Comparison of ENCODE assay signal across 14 cellular contexts in genomic region chr1:19033926-19034680, GRCh38.
A peak's percentile ranks its signal among the peaks of the same experiment; 100 is the strongest.
DNase-seq lines count a peak whose midpoint lies in the region; ATAC-seq and FAIRE-seq lines count a peak whose summit lies in the region.
"Had no signal": no experiment of that assay in that cellular context is flagged by ENCODE, and none has a peak within 500 bp of the region (broad histone marks: within the 10 kb centered on the region; RNA-seq: fewer than 3 reads in every experiment).

No MANE protein-coding gene starts in this region.

- H3K36me3 ChIP-seq in SJSA1, result no peaks in the 10 kb centered on the region

- H3K4me1 ChIP-seq in SJSA1 (replicated peaks), result peaks cover 16% of the 10 kb centered on the region

- H3K9me3 Mint-ChIP-seq in activated T-cell treated with anti-CD3 and anti-CD28 coated beads, Interleukin-2, amount 50 U/mL, for 24 hours, result no peaks in the 10 kb centered on the region

- peak; percentile 25 for DNase-seq in activated T-cell treated with anti-CD3 and anti-CD28 coated beads, Interleukin-2, amount 50 U/mL, for 24 hours
- no peak for DNase-seq in activated T-cell treated with anti-CD3 and anti-CD28 coated beads, Interleukin-2, amount 50 U/mL, for 48 hours
- DNase-seq in SJSA1 (ENCODE audit: low read depth in 1 of 2, low spot score in 2 of 2), result peak; percentile 23 to 65
- peak; percentile 97 for DNase-seq in glomerular visceral epithelial cell (ENCODE audit: extremely low spot score)
- peak; percentile 92 for DNase-seq in urothelium cell line (ENCODE audit: low spot score)
- no peak for DNase-seq in putamen (ENCODE audit: low spot score)
- no peak for DNase-seq in cerebellar cortex (ENCODE audit: low spot score)
- DNase-seq: activated CD4-positive, alpha-beta T cell treated with anti-CD3 and anti-CD28 coated beads, Interleukin-2, amount 50 U/mL, for 4 hours; activated naive CD4-positive, alpha-beta T cell treated with Interleukin-2 at 50 U/mL for 16 hours; cerebellar nuclear complex; OCI-M1 had no signal

- H3K27ac Mint-ChIP-seq in activated T-cell treated with anti-CD3 and anti-CD28 coated beads, Interleukin-2, amount 50 U/mL, for 24 hours, result no peak overlapping the region

- H3K27ac ChIP-seq in SJSA1, result no peak overlapping the region
- H3K27ac ChIP-seq: 22Rv1 had no signal

- H3K27me3 ChIP-seq in SJSA1 (replicated peaks), result no peaks in the 10 kb centered on the region

- no peaks in the 10 kb centered on the region for H3K36me3 Mint-ChIP-seq in activated T-cell treated with anti-CD3 and anti-CD28 coated beads, Interleukin-2, amount 50 U/mL, for 24 hours (ENCODE audit: low read depth)

- no peak overlapping the region for H3K4me3 ChIP-seq in SJSA1

- H3K9me3 ChIP-seq in SJSA1 (replicated peaks), result no peaks in the 10 kb centered on the region

- no peaks in the 10 kb centered on the region for H3K4me1 Mint-ChIP-seq in activated T-cell treated with anti-CD3 and anti-CD28 coated beads, Interleukin-2, amount 50 U/mL, for 24 hours (ENCODE audit: low read depth)

- peak; percentile 91 for FAIRE-seq in urothelium cell line (lab: Jason Lieb, UNC)
- FAIRE-seq: islet of Langerhans had no signal

- H3K27me3 Mint-ChIP-seq in activated T-cell treated with anti-CD3 and anti-CD28 coated beads, Interleukin-2, amount 50 U/mL, for 24 hours, result peaks cover 3% of the 10 kb centered on the region

- H3K4me3 Mint-ChIP-seq in activated T-cell treated with anti-CD3 and anti-CD28 coated beads, Interleukin-2, amount 50 U/mL, for 24 hours, result no peak overlapping the region

- ATAC-seq in HG03108 (IDR thresholded peaks at IDR 0.05; ENCODE audit: unreplicated experiment), result no peak

Comparison
In these comparisons a context has a peak if more than half of its experiments do, and no peak if none do; other contexts are left out.
1. DNase-seq: peak in activated T-cell treated with anti-CD3 and anti-CD28 coated beads, Interleukin-2, amount 50 U/mL, for 24 hours (single experiment), SJSA1 (2 of 2), glomerular visceral epithelial cell (single experiment) and urothelium cell line (single experiment); none in activated T-cell treated with anti-CD3 and anti-CD28 coated beads, Interleukin-2, amount 50 U/mL, for 48 hours (0 of 2), putamen (single experiment) and cerebellar cortex (single experiment).